1 cellular context compared by ENCODE assay signal in the genomic region with DNA sequence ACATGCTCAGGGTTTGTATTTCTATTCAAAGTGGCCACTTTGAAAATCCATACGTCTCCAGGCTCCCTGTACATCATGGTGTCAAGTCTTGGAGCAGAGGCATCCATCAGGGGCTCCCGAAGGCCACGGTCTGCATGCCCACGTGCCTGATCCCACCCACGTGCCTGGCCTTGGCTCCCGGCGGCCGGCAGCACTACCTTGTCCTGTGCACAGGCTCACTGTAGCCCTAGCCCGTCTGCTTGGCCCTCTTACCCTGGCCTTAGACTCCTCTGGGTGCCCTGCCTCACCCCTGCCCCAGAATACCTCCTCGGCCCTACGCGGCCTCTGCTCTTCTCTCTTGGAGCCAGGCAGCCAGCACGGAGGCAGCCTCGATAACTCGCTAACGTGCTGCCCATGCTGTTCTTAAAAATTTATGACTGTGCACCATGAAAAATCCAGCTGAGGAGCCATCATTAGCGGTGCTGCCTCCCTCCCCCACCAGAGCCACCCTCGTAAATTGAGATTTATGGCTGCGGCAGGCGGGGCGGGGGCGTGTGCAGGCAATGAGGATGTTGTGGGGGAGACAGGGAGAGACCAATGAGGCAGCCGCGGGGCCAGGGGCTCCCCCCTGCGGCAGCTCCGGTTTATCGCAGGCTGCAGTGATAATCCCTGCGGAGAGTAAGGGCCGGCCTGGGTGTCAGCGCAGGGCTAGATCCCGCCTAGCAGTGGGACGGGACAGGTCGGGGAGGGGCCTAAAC.
TF ChIP-seq lines count a peak whose summit lies in the region.

No MANE protein-coding gene starts in this region.

TF ChIP-seq in K562, 482 proteins besides CTCF, POLR2A, EP300 and RAD21 (continued from another document):
- no peak for TF ChIP-seq NCOR1 (IDR thresholded peaks at IDR 0.05)
- no peak for TF ChIP-seq ETV5 (CRISPR knock-in tag; IDR thresholded peaks at IDR 0.05; ENCODE audit: low read depth)
- TF ChIP-seq MYC (IDR thresholded peaks at IDR 0.05; ENCODE audit: low read depth, low read length) = 0 out of 2 replicates have a peak, but pooled peaks have one; percentile 27
- no peak for TF ChIP-seq MYC (CRISPR knock-in tag; IDR thresholded peaks at IDR 0.05; ENCODE audit: borderline replicate concordance, low read depth)
- TF ChIP-seq, protein P1, sequence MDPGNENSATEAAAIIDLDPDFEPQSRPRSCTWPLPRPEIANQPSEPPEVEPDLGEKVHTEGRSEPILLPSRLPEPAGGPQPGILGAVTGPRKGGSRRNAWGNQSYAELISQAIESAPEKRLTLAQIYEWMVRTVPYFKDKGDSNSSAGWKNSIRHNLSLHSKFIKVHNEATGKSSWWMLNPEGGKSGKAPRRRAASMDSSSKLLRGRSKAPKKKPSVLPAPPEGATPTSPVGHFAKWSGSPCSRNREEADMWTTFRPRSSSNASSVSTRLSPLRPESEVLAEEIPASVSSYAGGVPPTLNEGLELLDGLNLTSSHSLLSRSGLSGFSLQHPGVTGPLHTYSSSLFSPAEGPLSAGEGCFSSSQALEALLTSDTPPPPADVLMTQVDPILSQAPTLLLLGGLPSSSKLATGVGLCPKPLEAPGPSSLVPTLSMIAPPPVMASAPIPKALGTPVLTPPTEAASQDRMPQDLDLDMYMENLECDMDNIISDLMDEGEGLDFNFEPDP (CRISPR knock-in tag; IDR thresholded peaks at IDR 0.05) = no peak
- no peak for TF ChIP-seq NFRKB (IDR thresholded peaks at IDR 0.05; ENCODE audit: low read depth)
- TF ChIP-seq, protein P2, sequence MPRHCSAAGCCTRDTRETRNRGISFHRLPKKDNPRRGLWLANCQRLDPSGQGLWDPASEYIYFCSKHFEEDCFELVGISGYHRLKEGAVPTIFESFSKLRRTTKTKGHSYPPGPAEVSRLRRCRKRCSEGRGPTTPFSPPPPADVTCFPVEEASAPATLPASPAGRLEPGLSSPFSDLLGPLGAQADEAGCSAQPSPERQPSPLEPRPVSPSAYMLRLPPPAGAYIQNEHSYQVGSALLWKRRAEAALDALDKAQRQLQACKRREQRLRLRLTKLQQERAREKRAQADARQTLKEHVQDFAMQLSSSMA (CRISPR knock-in tag; IDR thresholded peaks at IDR 0.05) = no peak
- TF ChIP-seq GTF2E2 (tag; IDR thresholded peaks at IDR 0.05) = no peak
- no peak for TF ChIP-seq SRSF9 (IDR thresholded peaks at IDR 0.05; ENCODE audit: borderline replicate concordance, low read depth, low read length)
- TF ChIP-seq, protein P3, sequence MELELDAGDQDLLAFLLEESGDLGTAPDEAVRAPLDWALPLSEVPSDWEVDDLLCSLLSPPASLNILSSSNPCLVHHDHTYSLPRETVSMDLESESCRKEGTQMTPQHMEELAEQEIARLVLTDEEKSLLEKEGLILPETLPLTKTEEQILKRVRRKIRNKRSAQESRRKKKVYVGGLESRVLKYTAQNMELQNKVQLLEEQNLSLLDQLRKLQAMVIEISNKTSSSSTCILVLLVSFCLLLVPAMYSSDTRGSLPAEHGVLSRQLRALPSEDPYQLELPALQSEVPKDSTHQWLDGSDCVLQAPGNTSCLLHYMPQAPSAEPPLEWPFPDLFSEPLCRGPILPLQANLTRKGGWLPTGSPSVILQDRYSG (tag; conservative IDR thresholded peaks at IDR 0.05; ENCODE audit: low read depth) = no peak
- no peak for TF ChIP-seq RBM15 (IDR thresholded peaks at IDR 0.05; ENCODE audit: insufficient read depth, low read length)
- TF ChIP-seq, protein P4, sequence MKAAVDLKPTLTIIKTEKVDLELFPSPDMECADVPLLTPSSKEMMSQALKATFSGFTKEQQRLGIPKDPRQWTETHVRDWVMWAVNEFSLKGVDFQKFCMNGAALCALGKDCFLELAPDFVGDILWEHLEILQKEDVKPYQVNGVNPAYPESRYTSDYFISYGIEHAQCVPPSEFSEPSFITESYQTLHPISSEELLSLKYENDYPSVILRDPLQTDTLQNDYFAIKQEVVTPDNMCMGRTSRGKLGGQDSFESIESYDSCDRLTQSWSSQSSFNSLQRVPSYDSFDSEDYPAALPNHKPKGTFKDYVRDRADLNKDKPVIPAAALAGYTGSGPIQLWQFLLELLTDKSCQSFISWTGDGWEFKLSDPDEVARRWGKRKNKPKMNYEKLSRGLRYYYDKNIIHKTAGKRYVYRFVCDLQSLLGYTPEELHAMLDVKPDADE (conservative IDR thresholded peaks at IDR 0.05; ENCODE audit: control insufficient read depth, low read depth, low read length) = no peak; the same call in 1 of the 2 replicates
- TF ChIP-seq MAZ (CRISPR knock-in tag; conservative IDR thresholded peaks at IDR 0.05 in 1 of 2, IDR thresholded peaks at IDR 0.05 in 1 of 2) = peak in 1 of 2 experiments; percentile 61; a peak in 1 of 4 replicates
- no peak for TF ChIP-seq KHSRP (IDR thresholded peaks at IDR 0.05)
- TF ChIP-seq NFIC (IDR thresholded peaks at IDR 0.05) = no peak; the same call in 1 of the 2 replicates
- no peak for TF ChIP-seq ERF (CRISPR knock-in tag; IDR thresholded peaks at IDR 0.05)
- no peak for TF ChIP-seq ETV6 (IDR thresholded peaks at IDR 0.05; ENCODE audit: borderline replicate concordance in 1 of 2, low read depth in 2 of 2, low read length in 1 of 2)
- TF ChIP-seq ETV6 (CRISPR knock-in tag; IDR thresholded peaks at IDR 0.05; ENCODE audit: borderline replicate concordance) = no peak
- TF ChIP-seq ZNF589 (CRISPR knock-in tag; IDR thresholded peaks at IDR 0.05; ENCODE audit: low read depth) = no peak
